Comparison of ENCODE assay signal across 1 cellular context in genomic region chr4:766559-767283, GRCh38.
A peak's percentile ranks its signal among the peaks of the same experiment; 100 is the strongest.
TF ChIP-seq lines count a peak whose summit lies in the region.

No MANE protein-coding gene starts in this region.

TF ChIP-seq in K562, 482 proteins besides CTCF, POLR2A, EP300 and RAD21 (continues in another document):
- TF ChIP-seq SPI1 (IDR thresholded peaks at IDR 0.05; ENCODE audit: borderline replicate concordance, low read depth, low read length) (no peak), ZBTB8A (IDR thresholded peaks at IDR 0.05; ENCODE audit: partially characterized antibody) (no peak), KAT8 (IDR thresholded peaks at IDR 0.05; ENCODE audit: low read depth) (no peak), SFPQ (IDR thresholded peaks at IDR 0.05; ENCODE audit: low read depth, low read length) (no peak), PHF21A (IDR thresholded peaks at IDR 0.05; ENCODE audit: borderline replicate concordance, low read depth) (no peak), POLR2AphosphoS5 (IDR thresholded peaks at IDR 0.05; ENCODE audit: control insufficient read depth, insufficient read depth, low read depth, low read length) (no peak; the same call in 1 of the 2 replicates), MGA (IDR thresholded peaks at IDR 0.05) (peak; percentile 34; the same call in 1 of the 2 replicates), E2F6 (IDR thresholded peaks at IDR 0.05; ENCODE audit: borderline replicate concordance in 1 of 2, extremely low read depth in 1 of 2, insufficient read depth in 1 of 2, insufficient read length in 1 of 2, low read depth in 1 of 2, low read length in 1 of 2, poor library complexity in 1 of 2, severe bottlenecking in 1 of 2) (peak in 1 of 2 experiments; percentile 30), BCLAF1 (IDR thresholded peaks at IDR 0.05; ENCODE audit: borderline replicate concordance in 1 of 2, control insufficient read depth in 1 of 2, low read depth in 2 of 2, low read length in 1 of 2) (no peak), KLF13 (tag; IDR thresholded peaks at IDR 0.05; ENCODE audit: borderline replicate concordance, low read depth) (no peak), HBP1 (CRISPR knock-in tag; IDR thresholded peaks at IDR 0.05) (no peak), NFATC3 (IDR thresholded peaks at IDR 0.05) (no peak), CBX1 (IDR thresholded peaks at IDR 0.05; ENCODE audit: low read depth) (0 out of 2 replicates have a peak, but pooled peaks have one; percentile 52), LCOR (CRISPR knock-in tag; IDR thresholded peaks at IDR 0.05) (no peak), ZBTB17 (CRISPR knock-in tag; IDR thresholded peaks at IDR 0.05) (no peak), ZNF589 (CRISPR knock-in tag; IDR thresholded peaks at IDR 0.05; ENCODE audit: low read depth) (no peak), THRAP3 (IDR thresholded peaks at IDR 0.05; ENCODE audit: borderline replicate concordance) (0 out of 2 replicates have a peak, but pooled peaks have one; percentile 20), ATF7 (IDR thresholded peaks at IDR 0.05) (no peak), MYBL2 (IDR thresholded peaks at IDR 0.05; ENCODE audit: low read depth) (no peak), MYBL2 (CRISPR knock-in tag; IDR thresholded peaks at IDR 0.05; ENCODE audit: borderline replicate concordance) (no peak), POLR2AphosphoS2 (IDR thresholded peaks at IDR 0.05; ENCODE audit: low read length) (peak; percentile 96), MTA2 (IDR thresholded peaks at IDR 0.05; ENCODE audit: low read depth) (no peak), SUPT5H (IDR thresholded peaks at IDR 0.05) (peak; percentile 48; the same call in 1 of the 2 replicates)
